Comparison of ENCODE assay signal across 11 cellular contexts in genomic region chr6:44043036-44043478, GRCh38.
DNase-seq lines count a peak whose midpoint lies in the region; ATAC-seq and TF ChIP-seq lines count a peak whose summit lies in the region.
"Had no signal": no experiment of that assay in that cellular context is flagged by ENCODE, and none has a peak within 500 bp of the region (broad histone marks: within the 10 kb centered on the region; RNA-seq: fewer than 3 reads in every experiment).

No MANE protein-coding gene starts in this region.

- H3K27ac Mint-ChIP-seq in Caco-2 (ENCODE audit: unreplicated experiment), result peak overlapping the region; percentile 13
- H3K27ac Mint-ChIP-seq in chondrocyte (ENCODE audit: unreplicated experiment), result no peak overlapping the region

- no peak for TF ChIP-seq POLR2A in GM18505 (IDR thresholded peaks at IDR 0.05; ENCODE audit: borderline replicate concordance, extremely low read depth, insufficient read depth, insufficient read length)

- ATAC-seq in GM18505 (IDR thresholded peaks at IDR 0.05; ENCODE audit: unreplicated experiment) (no peak), GM21529 (IDR thresholded peaks at IDR 0.05; ENCODE audit: unreplicated experiment) (no peak)

- POLR2A ChIA-PET in Caco-2 (lab: Charles Lee), result interaction anchor here (0.6 kb wide), 1 partner anchor 1661 kb away, joined by 3 read pairs; no protein-coding TSS in a partner anchor

- peak overlapping the region; percentile 56 for H3K27ac ChIP-seq in muscle layer of colon (ENCODE audit: low read depth, low read length)

- no peaks in the 10 kb centered on the region for H3K27me3 ChIP-seq in Caco-2 (replicated peaks; ENCODE audit: control insufficient read depth, insufficient read depth, low read length)
- H3K27me3 ChIP-seq in muscle layer of colon (ENCODE audit: control insufficient read depth in 1 of 2, insufficient read depth in 2 of 2, low read length in 2 of 2), result no peaks in the 10 kb centered on the region

- no peaks in the 10 kb centered on the region for H3K36me3 Mint-ChIP-seq in Caco-2 (ENCODE audit: insufficient read depth, unreplicated experiment)
- no peaks in the 10 kb centered on the region for H3K36me3 Mint-ChIP-seq in chondrocyte (ENCODE audit: low read depth)
- H3K36me3 Mint-ChIP-seq: brain had no signal

- H3K9me3 ChIP-seq in Caco-2 (no peaks in the 10 kb centered on the region), muscle layer of colon (ENCODE audit: low read length) (no peaks in the 10 kb centered on the region)

- BruUV-seq in Caco-2 (replicated peaks; lab: Mats Ljungman, UMichigan), result no TSS peak

- H3K4me1 ChIP-seq in Caco-2 (peaks cover 28% of the 10 kb centered on the region), muscle layer of colon (ENCODE audit: insufficient read depth, low read length) (peaks cover 56% of the 10 kb centered on the region)

- no peak overlapping the region for H3K9ac ChIP-seq in muscle layer of colon (ENCODE audit: low read length)

- no peaks in the 10 kb centered on the region for H3K9me3 Mint-ChIP-seq in Caco-2 (ENCODE audit: unreplicated experiment)
- no peaks in the 10 kb centered on the region for H3K9me3 Mint-ChIP-seq in chondrocyte (ENCODE audit: low read depth)
- H3K9me3 Mint-ChIP-seq: brain had no signal

- H3K4me1 Mint-ChIP-seq in Caco-2 (ENCODE audit: low read depth, unreplicated experiment) (no peaks in the 10 kb centered on the region), chondrocyte (ENCODE audit: low read depth) (peaks cover 43% of the 10 kb centered on the region)

- H3K36me3 ChIP-seq in Caco-2 (ENCODE audit: control insufficient read depth, insufficient read depth, low read length) (no peaks in the 10 kb centered on the region), muscle layer of colon (ENCODE audit: insufficient read depth, low read length) (no peaks in the 10 kb centered on the region)

- intact Hi-C loops in Caco-2 (cut with micrococcal nuclease; ENCODE audit: unreplicated experiment), result loop anchor here (5.0 kb wide), 1 partner anchor 36 kb away; no protein-coding TSS in a partner anchor

- H3K27me3 Mint-ChIP-seq in Caco-2 (ENCODE audit: insufficient read depth, unreplicated experiment), result no peaks in the 10 kb centered on the region
- H3K27me3 Mint-ChIP-seq in chondrocyte (ENCODE audit: low read depth), result no peaks in the 10 kb centered on the region
- H3K27me3 Mint-ChIP-seq: brain had no signal

- H3K4me3 ChIP-seq in Caco-2 (ENCODE audit: low read depth, low read length), result no peak overlapping the region
- no peak overlapping the region for H3K4me3 ChIP-seq in muscle layer of colon (ENCODE audit: low read depth in 1 of 2, low read length in 2 of 2)

- DNase-seq in Caco-2 (no peak), MV-4-11 (lab: John Stamatoyannopoulos, UW) (peak; percentile 44), chondrocyte (ENCODE audit: low spot score) (peak; percentile 58), OCI-M2 (lab: John Stamatoyannopoulos, UW; ENCODE audit: unreplicated experiment) (no peak)
- DNase-seq in activated CD8-positive, alpha-beta memory T cell treated with anti-CD3 and anti-CD28 coated beads for 24 hours, result no peak
- DNase-seq: activated CD4-positive, alpha-beta T cell treated with anti-CD3 and anti-CD28 coated beads for 4 hours; NCI-H446 had no signal

- TF ChIP-seq CTCF in Caco-2 (IDR thresholded peaks at IDR 0.05; ENCODE audit: insufficient read depth in 1 of 2, low read depth in 1 of 2, low read length in 1 of 2, severe bottlenecking in 1 of 2, unreplicated experiment in 1 of 2) (no peak), chondrocyte (IDR thresholded peaks at IDR 0.05) (no peak)

- H3K4me3 Mint-ChIP-seq in Caco-2 (ENCODE audit: unreplicated experiment), result no peak overlapping the region
- H3K4me3 Mint-ChIP-seq in chondrocyte (ENCODE audit: unreplicated experiment), result no peak overlapping the region

- CTCF ChIA-PET in Caco-2 (lab: Charles Lee), result interaction anchor here (0.8 kb wide), 2 partner anchors 11 to 53 kb away, joined by 3 to 4 read pairs; no protein-coding TSS in a partner anchor

Comparison
In these comparisons a context has a peak if more than half of its experiments do, and no peak if none do; other contexts are left out.
1. DNase-seq: peak in MV-4-11 (single experiment) and chondrocyte (single experiment); none in Caco-2 (0 of 2), activated CD8-positive, alpha-beta memory T cell treated with anti-CD3 and anti-CD28 coated beads for 24 hours (single experiment) and OCI-M2 (single experiment).